Comparison of ENCODE assay signal across 10 cellular contexts in genomic region chr3:100465871-100466777, GRCh38. TPM values are rescaled to one million over a fixed set of nuclear protein-coding genes. Genes with fewer than 3 reads are reported as not detected.
DNase-seq lines count a peak whose midpoint lies in the region; ATAC-seq and TF ChIP-seq lines count a peak whose summit lies in the region.
"Had no signal": no experiment of that assay in that cellular context is flagged by ENCODE, and none has a peak within 500 bp of the region (broad histone marks: within the 10 kb centered on the region; RNA-seq: fewer than 3 reads in every experiment).

No MANE protein-coding gene starts in this region.

- DNase-seq in GF-D8 (lab: John Stamatoyannopoulos, UW) = peak; percentile 57
- peak; percentile 13 for DNase-seq in choroid plexus epithelial cell (ENCODE audit: low read depth)
- no peak for DNase-seq in right cardiac atrium
- DNase-seq in NCI-H1417 treated with DMSO at 0.1 percent for 48 hours (lab: John Stamatoyannopoulos, UW) = no peak
- no peak for DNase-seq in NCI-H2196 treated with DMSO at 0.1 percent for 48 hours (lab: John Stamatoyannopoulos, UW; ENCODE audit: unreplicated experiment)
- DNase-seq: amniotic stem cell, PC-3 had no signal

- intact Hi-C loops in right cardiac atrium (cut with DNase I) = loop anchor here in 1 of 4 donors (5.0 kb wide), 1 partner anchor 126 kb away; no protein-coding TSS in a partner anchor

- no peak for TF ChIP-seq CTCF in choroid plexus epithelial cell (conservative IDR thresholded peaks at IDR 0.05; ENCODE audit: low read depth, low read length)

- ATAC-seq in GM19324 (IDR thresholded peaks at IDR 0.05; ENCODE audit: low FRiP score, unreplicated experiment) (peak; percentile 47), HG03432 (IDR thresholded peaks at IDR 0.05; ENCODE audit: unreplicated experiment) (peak; percentile 55), HG03159 (IDR thresholded peaks at IDR 0.05; ENCODE audit: unreplicated experiment) (no peak), right cardiac atrium (no peak)
- ATAC-seq: PC-3 had no signal

- H3K27me3 ChIP-seq in right cardiac atrium (ENCODE audit: control insufficient read depth, insufficient read depth) = no peaks in the 10 kb centered on the region

- H3K4me3 ChIP-seq in choroid plexus epithelial cell (ENCODE audit: low read depth, low read length) = no peak overlapping the region
- H3K4me3 ChIP-seq in right cardiac atrium (ENCODE audit: low read length) = no peak overlapping the region

- H3K27ac ChIP-seq in right cardiac atrium (ENCODE audit: low read length) = no peak overlapping the region

- H3K9me3 ChIP-seq in right cardiac atrium (ENCODE audit: control insufficient read depth, low read length) = no peaks in the 10 kb centered on the region

- no peaks in the 10 kb centered on the region for H3K4me1 ChIP-seq in right cardiac atrium (ENCODE audit: control insufficient read depth, insufficient read depth, low read length)

- whole genome bisulfite sequencing in right cardiac atrium = 63% methylated on average over 3 of the region's 3 CpGs

RNA-seq across cellular contexts. Expression of gene TMEM45A, which starts 26.3 kb away (rescaled TPM):
- total RNA-seq in right cardiac atrium = 10 to 100 TPM in 3 of 4 donors, 1 to 10 TPM in 1; 7.6 to 21.0 (median 15.3) TPM
- polyA plus RNA-seq in right cardiac atrium = 8.9 TPM

Comparison
In these comparisons a context has a peak if more than half of its experiments do, and no peak if none do; other contexts are left out.
1. DNase-seq: peak in GF-D8 (single experiment) and choroid plexus epithelial cell (single experiment); none in right cardiac atrium (0 of 3), NCI-H1417 treated with DMSO at 0.1 percent for 48 hours (single experiment) and NCI-H2196 treated with DMSO at 0.1 percent for 48 hours (single experiment).
2. ATAC-seq: peak in GM19324 (single experiment) and HG03432 (single experiment); none in HG03159 (single experiment) and right cardiac atrium (0 of 2).